ENCODE assay signal across 9 cellular contexts in genomic region chr14:75249251-75249957, GRCh38. TPM values are rescaled to one million over a fixed set of nuclear protein-coding genes. Genes with fewer than 3 reads are reported as not detected.
DNase-seq lines count a peak whose midpoint lies in the region; ATAC-seq and TF ChIP-seq lines count a peak whose summit lies in the region.
"Had no signal": no experiment of that assay in that cellular context is flagged by ENCODE, and none has a peak within 500 bp of the region (broad histone marks: within the 10 kb centered on the region; RNA-seq: fewer than 3 reads in every experiment).

No MANE protein-coding gene starts in this region.

- H3K4me3 ChIP-seq in thyroid gland (replicated peaks in 1 of 3), result no peak overlapping the region
- H3K4me3 ChIP-seq: skin epidermis had no signal

- H3K4me1 ChIP-seq in thyroid gland, result peaks cover 13 to 33% of the 10 kb centered on the region in 2 donors

- no peaks in the 10 kb centered on the region for H3K9me3 ChIP-seq in thyroid gland

- no peaks in the 10 kb centered on the region for H3K27me3 ChIP-seq in thyroid gland

- WGBS in thyroid gland, 2 donors, result 46 to 53% methylated on average over 10 of the region's 10 CpGs

- H3K36me3 ChIP-seq in thyroid gland, result no peaks in the 10 kb centered on the region

- H3K27ac ChIP-seq in thyroid gland, result peak overlapping the region in 1 of 3 donors; percentile 15

- peak; percentile 76 for DNase-seq in NCI-H510A (lab: John Stamatoyannopoulos, UW)
- DNase-seq in activated T-cell treated with anti-CD3 and anti-CD28 coated beads for 24 hours (ENCODE audit: low read depth), result peak; percentile 79
- peak; percentile 92 for DNase-seq in myocyte (ENCODE audit: low read depth)
- peak; percentile 38 to 51 for DNase-seq in thyroid gland
- DNase-seq in amygdala (lab: John Stamatoyannopoulos, UW), result no peak
- no peak for DNase-seq in A172 (ENCODE audit: low spot score)

- no peak for TF ChIP-seq POLR2A in thyroid gland (IDR thresholded peaks at IDR 0.05)

- ATAC-seq in GM19025 (IDR thresholded peaks at IDR 0.05; ENCODE audit: low read depth, unreplicated experiment) (peak; percentile 90), HG02970 (IDR thresholded peaks at IDR 0.05; ENCODE audit: low FRiP score, unreplicated experiment) (peak; percentile 74)

- intact Hi-C loops in thyroid gland (cut with DNase I), result no loop called here

- no peak for TF ChIP-seq CTCF in thyroid gland (IDR thresholded peaks at IDR 0.05)

RNA-seq across cellular contexts. Expression of gene FOS, which starts 29.2 kb away (rescaled TPM):
- total RNA-seq in myocyte, result 22.7 and 26.5 TPM in 2 replicates
- 2.0 TPM for polyA plus RNA-seq in myocyte (2012)
- total RNA-seq in thyroid gland, result 100 to 1,000 TPM in 2 of 4 donors, 10 to 100 TPM in 2; 32.1 to 239 (median 121) TPM
- total RNA-seq in A172 (2014; rRNA removed; shearing (Covaris generic)), result 0.89 and 2.2 TPM in 2 replicates

Comparison
In these comparisons a context has a peak if more than half of its experiments do, and no peak if none do; other contexts are left out.
1. DNase-seq: peak in NCI-H510A (single experiment), activated T-cell treated with anti-CD3 and anti-CD28 coated beads for 24 hours (single experiment), myocyte (single experiment) and thyroid gland (2 of 2); none in amygdala (0 of 56) and A172 (single experiment).